Comparison of ENCODE assay signal across 19 cellular contexts in genomic region chr10:95729323-95730055, GRCh38. TPM values are rescaled to one million over a fixed set of nuclear protein-coding genes. Genes with fewer than 3 reads are reported as not detected.
DNase-seq lines count a peak whose midpoint lies in the region; ATAC-seq, FAIRE-seq and TF ChIP-seq lines count a peak whose summit lies in the region.
"Had no signal": no experiment of that assay in that cellular context is flagged by ENCODE, and none has a peak within 500 bp of the region (broad histone marks: within the 10 kb centered on the region; RNA-seq: fewer than 3 reads in every experiment).

No MANE protein-coding gene starts in this region.

- intact Hi-C loops in Calu3 (cut with micrococcal nuclease; ENCODE audit: unreplicated experiment): no loop called here
- intact Hi-C loops in thyroid gland (cut with DNase I): no loop called here

- TF ChIP-seq CTCF in Calu3 (IDR thresholded peaks at IDR 0.05; ENCODE audit: unreplicated experiment): no peak
- TF ChIP-seq CTCF in thyroid gland (IDR thresholded peaks at IDR 0.05): no peak

- H3K27me3 ChIP-seq in small intestine (ENCODE audit: control insufficient read depth in 2 of 2, insufficient read depth in 2 of 2, low read length in 2 of 2) (no peaks in the 10 kb centered on the region), thyroid gland (no peaks in the 10 kb centered on the region)
- H3K27me3 ChIP-seq: breast epithelium, uterus had no signal

- no peak for TF ChIP-seq POLR2A in thyroid gland (IDR thresholded peaks at IDR 0.05)

- in situ Hi-C loops in KBM-7 (cut with MboI; ENCODE audit: low pct_unique_long_range_greater_than_20kb, low sequenced_read_pairs): no loop called here

- no peak overlapping the region for H3K4me3 ChIP-seq in small intestine (ENCODE audit: low read depth in 1 of 2, low read length in 2 of 2)
- no peak overlapping the region for H3K4me3 ChIP-seq in thyroid gland (replicated peaks in 1 of 3)
- H3K4me3 ChIP-seq: breast epithelium, lung, uterus had no signal

- H3K27ac Mint-ChIP-seq in Calu3 (ENCODE audit: unreplicated experiment): no peak overlapping the region
- H3K27ac Mint-ChIP-seq: activated naive CD4-positive, alpha-beta T cell treated with anti-CD3 and anti-CD28 coated beads, Interleukin-2, amount 50 U/mL, for 72 hours had no signal

- ATAC-seq in left lobe of liver: peak; percentile 33
- ATAC-seq: activated naive CD4-positive, alpha-beta T cell treated with anti-CD3 and anti-CD28 coated beads, Interleukin-2, amount 50 U/mL, for 72 hours had no signal

- H3K4me1 ChIP-seq in small intestine (ENCODE audit: control insufficient read depth in 2 of 2, insufficient read depth in 1 of 2, low read depth in 1 of 2, low read length in 1 of 2): no peaks in the 10 kb centered on the region
- peaks cover 0 to 5% of the 10 kb centered on the region in 2 donors for H3K4me1 ChIP-seq in thyroid gland
- H3K4me1 ChIP-seq: breast epithelium, uterus had no signal

- no peak overlapping the region for H3K4me3 Mint-ChIP-seq in Calu3 (ENCODE audit: low read depth, unreplicated experiment)
- H3K4me3 Mint-ChIP-seq: neural crest cell had no signal

- no TSS peak for BruUV-seq in Calu3 (replicated peaks; lab: Mats Ljungman, UMichigan)

- no peaks in the 10 kb centered on the region for H3K4me1 Mint-ChIP-seq in Calu3 (ENCODE audit: low read depth, unreplicated experiment)
- H3K4me1 Mint-ChIP-seq: neural crest cell had no signal

- H3K27me3 Mint-ChIP-seq in Calu3 (ENCODE audit: unreplicated experiment): no peaks in the 10 kb centered on the region

- H3K9me3 ChIP-seq in small intestine (ENCODE audit: control insufficient read depth, low read depth): no peaks in the 10 kb centered on the region
- no peaks in the 10 kb centered on the region for H3K9me3 ChIP-seq in thyroid gland

- no peaks in the 10 kb centered on the region for H3K36me3 Mint-ChIP-seq in Calu3 (ENCODE audit: insufficient read depth, unreplicated experiment)

- H3K27ac ChIP-seq in small intestine (ENCODE audit: low read depth in 1 of 2, low read length in 1 of 2): peak overlapping the region in 1 of 2 donors; percentile 40
- H3K27ac ChIP-seq in thyroid gland: no peak overlapping the region

- WGBS in small intestine, 3 donors: 49 to 62% (median 60%) methylated on average over 3 of the region's 3 CpGs
- WGBS in thyroid gland, 2 donors: 76 to 78% methylated on average over 3 of the region's 3 CpGs

- DNase-seq in KBM-7 (peak; percentile 52), dermis blood vessel endothelial cell (peak; percentile 89), left lobe of liver (ENCODE audit: low spot score) (no peak), small intestine (peak; percentile 23), NCI-H510A (lab: John Stamatoyannopoulos, UW) (no peak), globus pallidus (ENCODE audit: low spot score) (no peak), Calu3 (no peak), thyroid gland (no peak)
- DNase-seq: activated CD4-positive, alpha-beta T cell treated with anti-CD3 and anti-CD28 coated beads for 4 hours; activated T-cell treated with anti-CD3 and anti-CD28 coated beads, Interleukin-2, amount 50 U/mL, for 1 hour; NK-92 treated with Interleukin-12 subunit alpha and Interleukin-12 subunit beta, amount 100 ng/mL, for 24 hours; SHP77 treated with DMSO at 0.1 percent for 48 hours; stimulated activated naive CD4-positive, alpha-beta T cell; T-helper 2 cell; uterus had no signal

- CTCF ChIA-PET in Calu3 (lab: Charles Lee): no interaction called here

- FAIRE-seq in small intestine (lab: Jason Lieb, UNC): no peak

- H3K9me3 Mint-ChIP-seq in Calu3 (ENCODE audit: low read depth, unreplicated experiment): peaks cover 4% of the 10 kb centered on the region

- no peaks in the 10 kb centered on the region for H3K36me3 ChIP-seq in small intestine (ENCODE audit: control insufficient read depth in 2 of 2, insufficient read depth in 2 of 2, low read length in 2 of 2)
- no peaks in the 10 kb centered on the region for H3K36me3 ChIP-seq in thyroid gland
- H3K36me3 ChIP-seq: breast epithelium, uterus had no signal

RNA-seq across cellular contexts. Expression of gene ENTPD1, which starts 26.5 kb away (rescaled TPM):
- 32.2 and 54.4 TPM in 2 replicates for total RNA-seq in dermis blood vessel endothelial cell
- total RNA-seq in left lobe of liver: 1.9 TPM
- polyA plus RNA-seq in small intestine: 1 to 10 TPM; 1.3 to 9.8 (median 5.1) TPM
- total RNA-seq in Calu3 (2022): 0.92 and 2.2 TPM in 2 replicates
- 10 to 100 TPM in 3 of 4 donors, 1 to 10 TPM in 1; 7.2 to 19.3 (median 13.4) TPM for total RNA-seq in thyroid gland

RNA-seq across cellular contexts. Expression of gene TCTN3, which starts 35.8 kb away (rescaled TPM):
- total RNA-seq in dermis blood vessel endothelial cell (34.2 and 63.0 TPM in 2 replicates), left lobe of liver (17.8 TPM), Calu3 (2022) (23.5 and 26.1 TPM in 2 replicates), thyroid gland (10 to 100 TPM; 37.5 to 62.1 (median 51.8) TPM)
- polyA plus RNA-seq in small intestine: 10 to 100 TPM in 2 of 3 donors, 1 to 10 TPM in 1; 7.8 to 19.5 (median 11.0) TPM

Comparison
In these comparisons a context has a peak if more than half of its experiments do, and no peak if none do; other contexts are left out.
1. DNase-seq: peak in KBM-7 (single experiment), dermis blood vessel endothelial cell (single experiment) and small intestine (single experiment); none in left lobe of liver (single experiment), NCI-H510A (single experiment), globus pallidus (single experiment), Calu3 (single experiment) and thyroid gland (0 of 2).